Comparison of ENCODE assay signal across 10 cellular contexts in genomic region chr11:110479445-110480101, GRCh38. TPM values are rescaled to one million over a fixed set of nuclear protein-coding genes. Genes with fewer than 3 reads are reported as not detected.
DNase-seq lines count a peak whose midpoint lies in the region; ATAC-seq and TF ChIP-seq lines count a peak whose summit lies in the region.
"Had no signal": no experiment of that assay in that cellular context is flagged by ENCODE, and none has a peak within 500 bp of the region (broad histone marks: within the 10 kb centered on the region; RNA-seq: fewer than 3 reads in every experiment).

No MANE protein-coding gene starts in this region.

- no peak overlapping the region for H3K9ac ChIP-seq in mammary epithelial cell (ENCODE audit: insufficient read depth, low read length)

- intact Hi-C loops in mammary epithelial cell (cut with micrococcal nuclease), result no loop called here

- H3K27ac ChIP-seq in mammary epithelial cell (ENCODE audit: insufficient read depth, low read depth, low read length), result no peak overlapping the region

- H2AFZ ChIP-seq in mammary epithelial cell (ENCODE audit: low read depth, low read length), result no peak overlapping the region

- DNase-seq in EL (peak; percentile 14), NCI-H2171 (lab: John Stamatoyannopoulos, UW) (peak; percentile 28), mammary epithelial cell (peak; percentile 62), midbrain (lab: John Stamatoyannopoulos, UW) (peak; percentile 25), SW 1271 (lab: John Stamatoyannopoulos, UW) (no peak)
- no peak for DNase-seq in activated CD4-positive, alpha-beta T cell treated with anti-CD3 and anti-CD28 coated beads, Interleukin-2, amount 50 U/mL, for 4 hours
- DNase-seq: cortex of kidney, T1000 had no signal

- H3K4me2 ChIP-seq in mammary epithelial cell (ENCODE audit: insufficient read depth, low read depth, low read length), result no peak overlapping the region

- dilution Hi-C loops in mammary epithelial cell (cut with HindIII; ENCODE audit: low sequenced_read_pairs), result loop anchor here (5.0 kb wide), 2 partner anchors 63 to 103 kb away; no protein-coding TSS in a partner anchor

- no peak for TF ChIP-seq CTCF in mammary epithelial cell (conservative IDR thresholded peaks at IDR 0.05 in 1 of 2, IDR thresholded peaks at IDR 0.05 in 1 of 2; ENCODE audit: extremely low read depth in 1 of 2, insufficient read depth in 1 of 2, low read depth in 1 of 2, low read length in 2 of 2)

- H4K20me1 ChIP-seq in mammary epithelial cell (ENCODE audit: insufficient read depth, low read length), result no peaks in the 10 kb centered on the region

- H3K79me2 ChIP-seq in mammary epithelial cell (ENCODE audit: insufficient read depth, low read length), result no peaks in the 10 kb centered on the region

- H3K4me1 ChIP-seq in mammary epithelial cell (ENCODE audit: insufficient read depth, low read length), result peaks cover 9% of the 10 kb centered on the region

- no peaks in the 10 kb centered on the region for H3K27me3 ChIP-seq in mammary epithelial cell (ENCODE audit: insufficient read depth, low read length)

- no peaks in the 10 kb centered on the region for H3K36me3 ChIP-seq in mammary epithelial cell (ENCODE audit: insufficient read depth, low read length)

- ATAC-seq in HG03432 (IDR thresholded peaks at IDR 0.05; ENCODE audit: unreplicated experiment), result no peak
- ATAC-seq in GM18870 (IDR thresholded peaks at IDR 0.05; ENCODE audit: unreplicated experiment), result no peak

- in situ Hi-C loops in mammary epithelial cell (cut with MboI; ENCODE audit: low sequenced_read_pairs in 2 of 2), result no loop called here

- BruUV-seq in mammary epithelial cell (replicated peaks; lab: Mats Ljungman, UMichigan), result no TSS peak

- CTCF ChIA-PET in mammary epithelial cell (lab: Charles Lee; ENCODE audit: low non-redundant PET), result interaction anchor here (1.1 kb wide), 1 partner anchor 803 kb away, joined by 7 read pairs; no protein-coding TSS in a partner anchor

- no peaks in the 10 kb centered on the region for H3K9me3 ChIP-seq in mammary epithelial cell (replicated peaks; ENCODE audit: insufficient read depth, low read length)

- 30% methylated on average over 2 of the region's 3 CpGs for WGBS in mammary epithelial cell (ENCODE audit: low coverage, missing lambda C conversion rate)

- H3K4me3 ChIP-seq in mammary epithelial cell (replicated peaks in 1 of 3; ENCODE audit: insufficient read depth in 1 of 3, low read depth in 2 of 3, low read length in 3 of 3), result no peak overlapping the region

RNA-seq across cellular contexts. Expression of gene FDX1, which starts 49.8 kb away (rescaled TPM):
- 10 to 100 TPM in 1 of 2 donors, 1 to 10 TPM in 1; 8.0 to 13.3 TPM for total RNA-seq in mammary epithelial cell
- polyA plus RNA-seq in mammary epithelial cell, result 6.8 TPM
- polyA minus RNA-seq in mammary epithelial cell, result 0.26 TPM

Comparison
In these comparisons a context has a peak if more than half of its experiments do, and no peak if none do; other contexts are left out.
1. DNase-seq: peak in EL (single experiment), NCI-H2171 (single experiment), mammary epithelial cell (single experiment) and midbrain (single experiment); none in activated CD4-positive, alpha-beta T cell treated with anti-CD3 and anti-CD28 coated beads, Interleukin-2, amount 50 U/mL, for 4 hours (0 of 2) and SW 1271 (0 of 2).